8 cellular contexts compared by ENCODE assay signal in the genomic region with DNA sequence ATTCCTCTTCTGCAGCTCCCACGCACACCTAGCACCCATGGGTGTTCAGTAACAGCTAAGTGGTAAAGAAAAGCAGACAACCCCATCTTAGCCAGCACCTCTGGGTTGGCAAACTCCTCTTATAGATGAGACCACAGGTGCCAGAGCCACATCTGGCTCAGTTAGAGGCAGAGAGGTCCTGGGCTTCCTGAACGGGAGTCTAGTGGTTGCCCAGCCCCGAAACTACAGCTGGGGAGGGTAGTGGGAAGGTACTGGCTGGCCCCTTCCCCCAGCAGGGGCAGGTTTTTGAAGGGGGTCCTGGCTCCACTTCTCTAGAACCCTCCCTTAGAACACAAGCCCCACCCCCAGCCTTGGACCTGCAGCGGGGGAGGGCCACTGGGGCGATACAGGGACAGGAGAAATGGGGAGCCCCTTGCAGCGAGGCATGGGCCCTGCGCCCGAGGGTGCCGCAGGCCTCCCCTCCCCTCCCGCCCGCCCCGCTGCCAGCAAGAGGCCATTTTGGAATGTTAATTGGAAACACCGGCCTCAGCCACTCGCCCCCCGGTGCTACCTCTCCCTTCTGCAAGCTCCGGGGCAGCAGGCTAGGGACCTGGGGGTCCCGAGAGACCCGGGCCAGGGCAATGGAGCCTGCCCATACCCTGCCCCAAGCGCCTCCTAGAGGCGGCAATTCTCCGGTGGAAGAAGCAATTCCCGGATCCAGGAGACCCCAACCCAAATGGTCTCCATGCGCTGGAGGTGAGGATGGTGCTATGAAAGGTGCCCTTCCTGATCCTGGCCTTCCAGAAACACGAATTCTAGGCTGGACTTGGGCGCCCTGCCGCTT. TPM values are rescaled to one million over a fixed set of nuclear protein-coding genes. Genes with fewer than 3 reads are reported as not detected.
DNase-seq lines count a peak whose midpoint lies in the region; ATAC-seq and TF ChIP-seq lines count a peak whose summit lies in the region.

No MANE protein-coding gene starts in this region.

- WGBS in psoas muscle, 3 donors, result 5 to 12% (median 11%) methylated on average over 16 to 26 of the region's 26 CpGs

- peaks cover 0 to 32% of the 10 kb centered on the region in 2 donors for H3K36me3 ChIP-seq in psoas muscle (ENCODE audit: insufficient read depth in 1 of 2, low read depth in 1 of 2)

- peaks cover 48% of the 10 kb centered on the region for H3K4me1 Mint-ChIP-seq in activated CD4-positive, alpha-beta T cell treated with anti-CD3 and anti-CD28 coated beads for 36 hours
- peaks cover 46% of the 10 kb centered on the region for H3K4me1 Mint-ChIP-seq in activated CD4-positive, alpha-beta memory T cell treated with anti-CD3 and anti-CD28 coated beads, Interleukin-2, amount 10 ng/mL, durations not matched to agents 7 days and 5 days

- peaks cover 25% of the 10 kb centered on the region for H3K36me3 Mint-ChIP-seq in activated CD4-positive, alpha-beta T cell treated with anti-CD3 and anti-CD28 coated beads for 36 hours (ENCODE audit: low read depth)
- peaks cover 43% of the 10 kb centered on the region for H3K36me3 Mint-ChIP-seq in activated CD4-positive, alpha-beta memory T cell treated with anti-CD3 and anti-CD28 coated beads, Interleukin-2, amount 10 ng/mL, durations not matched to agents 7 days and 5 days (ENCODE audit: low read depth)

- POLR2A ChIA-PET in activated CD4-positive, alpha-beta T cell treated with anti-CD3 and anti-CD28 coated beads for 36 hours (lab: Charles Lee), result interaction anchor here (1.1 to 2.5 kb wide), 3 partner anchors 72 to 223 kb away, joined by 3 to 18 read pairs (median 6); partner anchors contain the start of genes ACY1, POC1A and WDR82
- POLR2A ChIA-PET in activated CD4-positive, alpha-beta memory T cell treated with anti-CD3 and anti-CD28 coated beads, Interleukin-2, amount 10 ng/mL, durations not matched to agents 7 days and 5 days (lab: Charles Lee), result interaction anchor here (0.9 to 6.6 kb wide), 10 partner anchors 10 to 100 kb away, joined by 3 to 46 read pairs (median 4); partner anchors contain the start of genes ABHD14B, ACY1, POC1A and RPL29

- peak; percentile 54 for DNase-seq in activated CD4-positive, alpha-beta T cell treated with anti-CD3 and anti-CD28 coated beads for 36 hours
- no peak for DNase-seq in activated CD4-positive, alpha-beta T cell treated with anti-CD3 and anti-CD28 coated beads for 1 hour
- DNase-seq in activated CD4-positive, alpha-beta memory T cell treated with anti-CD3 and anti-CD28 coated beads, Interleukin-2, amount 10 ng/mL, durations not matched to agents 7 days and 5 days, result peak; percentile 38
- DNase-seq in fibroblast of gingiva (ENCODE audit: low read depth), result peak; percentile 19
- no peak for DNase-seq in psoas muscle
- DNase-seq in DMS79 (lab: John Stamatoyannopoulos, UW), result no peak

- TF ChIP-seq CTCF in psoas muscle (IDR thresholded peaks at IDR 0.05), result no peak

- H3K27me3 Mint-ChIP-seq in activated CD4-positive, alpha-beta T cell treated with anti-CD3 and anti-CD28 coated beads for 36 hours, result no peaks in the 10 kb centered on the region
- H3K27me3 Mint-ChIP-seq in activated CD4-positive, alpha-beta memory T cell treated with anti-CD3 and anti-CD28 coated beads, Interleukin-2, amount 10 ng/mL, durations not matched to agents 7 days and 5 days, result no peaks in the 10 kb centered on the region

- H3K4me3 ChIP-seq in psoas muscle, result peak overlapping the region; percentile 87

- no peak for ATAC-seq in activated CD4-positive, alpha-beta T cell treated with anti-CD3 and anti-CD28 coated beads for 36 hours
- ATAC-seq in psoas muscle (no peak), GM21576 (IDR thresholded peaks at IDR 0.05; ENCODE audit: unreplicated experiment) (no peak), GM21723 (IDR thresholded peaks at IDR 0.05; ENCODE audit: unreplicated experiment) (no peak)

- H3K27me3 ChIP-seq in psoas muscle (ENCODE audit: insufficient read depth in 3 of 3, low read length in 2 of 3), result no peaks in the 10 kb centered on the region

- peak overlapping the region; percentile 71 for H3K27ac Mint-ChIP-seq in activated CD4-positive, alpha-beta T cell treated with anti-CD3 and anti-CD28 coated beads for 36 hours
- peak overlapping the region; percentile 97 for H3K27ac Mint-ChIP-seq in activated CD4-positive, alpha-beta memory T cell treated with anti-CD3 and anti-CD28 coated beads, Interleukin-2, amount 10 ng/mL, durations not matched to agents 7 days and 5 days

- CTCF ChIA-PET in activated CD4-positive, alpha-beta T cell treated with anti-CD3 and anti-CD28 coated beads for 36 hours (lab: Charles Lee), result interaction anchor here (0.5 to 3.6 kb wide), 9 partner anchors 8 to 393 kb away, joined by 3 to 30 read pairs (median 4); partner anchors contain the start of gene ACY1
- CTCF ChIA-PET in activated CD4-positive, alpha-beta memory T cell treated with anti-CD3 and anti-CD28 coated beads, Interleukin-2, amount 10 ng/mL, durations not matched to agents 7 days and 5 days (lab: Charles Lee), result interaction anchor here (1.2 to 7.5 kb wide), 8 partner anchors 10 to 163 kb away, joined by 4 to 50 read pairs (median 8); partner anchors contain the start of genes PARP3, POC1A and RRP9

- no peaks in the 10 kb centered on the region for H3K9me3 Mint-ChIP-seq in activated CD4-positive, alpha-beta T cell treated with anti-CD3 and anti-CD28 coated beads for 36 hours (ENCODE audit: low read depth)
- H3K9me3 Mint-ChIP-seq in activated CD4-positive, alpha-beta memory T cell treated with anti-CD3 and anti-CD28 coated beads, Interleukin-2, amount 10 ng/mL, durations not matched to agents 7 days and 5 days, result no peaks in the 10 kb centered on the region

- peaks cover 48% of the 10 kb centered on the region for H3K4me1 ChIP-seq in psoas muscle

- peak overlapping the region; percentile 86 for H3K27ac ChIP-seq in psoas muscle

- peak overlapping the region; percentile 86 for H3K4me3 Mint-ChIP-seq in activated CD4-positive, alpha-beta T cell treated with anti-CD3 and anti-CD28 coated beads for 36 hours
- peak overlapping the region; percentile 87 for H3K4me3 Mint-ChIP-seq in activated CD4-positive, alpha-beta memory T cell treated with anti-CD3 and anti-CD28 coated beads, Interleukin-2, amount 10 ng/mL, durations not matched to agents 7 days and 5 days

- H3K9me3 ChIP-seq in psoas muscle, result no peaks in the 10 kb centered on the region

- intact Hi-C loops in activated CD4-positive, alpha-beta T cell treated with anti-CD3 and anti-CD28 coated beads for 36 hours (cut with DNase I, micrococcal nuclease), result loop anchor here (5.0 kb wide), 4 partner anchors 87 to 1703 kb away; partner anchors contain the start of genes C3orf18 (in 1 of the 2), CYB561D2 (in 1 of the 2), HEMK1 (in 1 of the 2) and NPRL2 (in 1 of the 2)
- intact Hi-C loops in psoas muscle (cut with DNase I), result loop anchor here (2.0 to 5.0 kb wide), 5 partner anchors 43 to 113 kb away; partner anchors contain the start of genes PARP3 (in 1 of the 2) and RRP9 (in 1 of the 2)

RNA-seq across cellular contexts. Expression of gene DUSP7, which starts 1.5 kb away (rescaled TPM):
- total RNA-seq in activated CD4-positive, alpha-beta T cell treated with anti-CD3 and anti-CD28 coated beads for 36 hours, result 10 to 100 TPM; 17.1 to 20.3 TPM
- total RNA-seq in activated CD4-positive, alpha-beta memory T cell treated with anti-CD3 and anti-CD28 coated beads, Interleukin-2, amount 10 ng/mL, durations not matched to agents 7 days and 5 days, result 10 to 100 TPM; 40.1 to 40.9 TPM
- total RNA-seq in psoas muscle, result 10 to 100 TPM in 3 of 4 donors, 1 to 10 TPM in 1; 9.7 to 31.9 (median 17.1) TPM
- 10 to 100 TPM in 2 of 3 donors, 1 to 10 TPM in 1; 7.4 to 27.6 (median 15.7) TPM for polyA plus RNA-seq in psoas muscle

RNA-seq across cellular contexts. Expression of gene RPL29, which starts 59.2 kb away (rescaled TPM):
- total RNA-seq in activated CD4-positive, alpha-beta T cell treated with anti-CD3 and anti-CD28 coated beads for 36 hours, result 1,000 to 10,000 TPM; 1,975 to 2,071 TPM
- total RNA-seq in activated CD4-positive, alpha-beta memory T cell treated with anti-CD3 and anti-CD28 coated beads, Interleukin-2, amount 10 ng/mL, durations not matched to agents 7 days and 5 days, result 1,000 to 10,000 TPM; 1,042 to 1,047 TPM
- total RNA-seq in psoas muscle, result 1,000 to 10,000 TPM; 1,113 to 1,294 (median 1,226) TPM
- 1,000 to 10,000 TPM; 2,395 to 2,767 (median 2,598) TPM for polyA plus RNA-seq in psoas muscle

Comparison
In these comparisons a context has a peak if more than half of its experiments do, and no peak if none do; other contexts are left out.
1. DNase-seq: peak in activated CD4-positive, alpha-beta T cell treated with anti-CD3 and anti-CD28 coated beads for 36 hours (single experiment), activated CD4-positive, alpha-beta memory T cell treated with anti-CD3 and anti-CD28 coated beads, Interleukin-2, amount 10 ng/mL, durations not matched to agents 7 days and 5 days (single experiment) and fibroblast of gingiva (single experiment); none in activated CD4-positive, alpha-beta T cell treated with anti-CD3 and anti-CD28 coated beads for 1 hour (single experiment), psoas muscle (0 of 2) and DMS79 (single experiment).